Comparison of ENCODE assay signal across 9 cellular contexts in genomic region chr17:81388612-81389367, GRCh38. TPM values are rescaled to one million over a fixed set of nuclear protein-coding genes. Genes with fewer than 3 reads are reported as not detected.
DNase-seq lines count a peak whose midpoint lies in the region; ATAC-seq, FAIRE-seq and TF ChIP-seq lines count a peak whose summit lies in the region.
"Had no signal": no experiment of that assay in that cellular context is flagged by ENCODE, and none has a peak within 500 bp of the region (broad histone marks: within the 10 kb centered on the region; RNA-seq: fewer than 3 reads in every experiment).

No MANE protein-coding gene starts in this region.

- ATAC-seq in HepG2: peak; percentile 19

- H3K79me2 ChIP-seq in HepG2 (ENCODE audit: insufficient read depth, low read length): peaks cover 3% of the 10 kb centered on the region

- 4% methylated on average over 9 of the region's 19 CpGs for whole genome bisulfite sequencing in HepG2 (ENCODE audit: low lambda C conversion rate)

- in situ Hi-C loops in HepG2 (cut with HindIII; ENCODE audit: extremely low pct_ligation_motif_present, low pct_unique_long_range_greater_than_20kb): no loop called here

- TF ChIP-seq POLR2A in HepG2 (IDR thresholded peaks at IDR 0.05; ENCODE audit: insufficient read depth in 1 of 2, low read depth in 2 of 2, low read length in 2 of 2): no peak

- peak overlapping the region in 2 of 3 experiments; percentile 18 to 76; a peak in 3 of 6 replicates for H3K4me3 ChIP-seq in HepG2 (replicated peaks in 1 of 3; ENCODE audit: insufficient read depth in 1 of 3, low read depth in 2 of 3, low read length in 3 of 3)
- H3K4me3 ChIP-seq in subcutaneous abdominal adipose tissue (ENCODE audit: low read depth in 1 of 5, low read length in 5 of 5): peak overlapping the region in 1 of 5 donors; percentile 86

- peaks cover 79% of the 10 kb centered on the region for H3K4me1 ChIP-seq in HepG2 (ENCODE audit: insufficient read depth, low read length)
- peaks cover 7 to 64% (median 54%) of the 10 kb centered on the region in 5 donors for H3K4me1 ChIP-seq in subcutaneous abdominal adipose tissue (ENCODE audit: control insufficient read depth in 5 of 5, insufficient read depth in 5 of 5, low read length in 5 of 5)

- H3K27ac ChIP-seq in HepG2 (ENCODE audit: extremely low read length, insufficient read depth, low read length): no peak overlapping the region
- peak overlapping the region; percentile 86 for H3K27ac ChIP-seq in subcutaneous abdominal adipose tissue (ENCODE audit: low read depth, low read length)

- DNase-seq in NCI-H1417 (lab: John Stamatoyannopoulos, UW) (peak in 2 of 3 experiments; percentile 45 to 46), NCI-H1417 treated with DMSO at 0.1 percent for 48 hours (lab: John Stamatoyannopoulos, UW) (no peak), anterior cingulate cortex (lab: John Stamatoyannopoulos, UW) (peak in 48 of 58 donors; percentile 21 to 76 (median 56)), HepG2 (ENCODE audit: low spot score) (peak; percentile 53), NCI-H2081 treated with DMSO at 0.1 percent for 48 hours (lab: John Stamatoyannopoulos, UW) (no peak), HuH-7.5 (ENCODE audit: low spot score) (no peak)
- DNase-seq in stimulated activated CD4-positive, alpha-beta T cell treated with anti-CD3 and anti-CD28 coated beads, Interleukin-2, amount 100 ng/mL, for 48 hours: no peak
- DNase-seq: NCI-H524 treated with DMSO at 0.1 percent for 48 hours had no signal

- BruUV-seq in HepG2 (replicated peaks; lab: Mats Ljungman, UMichigan): no TSS peak

- H3K27me3 ChIP-seq in HepG2 (ENCODE audit: control insufficient read depth in 1 of 2, insufficient read depth in 2 of 2, low read length in 2 of 2): peaks cover 12 to 82% of the 10 kb centered on the region in 2 experiments
- no peaks in the 10 kb centered on the region for H3K27me3 ChIP-seq in subcutaneous abdominal adipose tissue (ENCODE audit: control insufficient read depth in 5 of 5, insufficient read depth in 4 of 5, low read length in 5 of 5)

- no peak for TF ChIP-seq RAD21 in HepG2 (CRISPR knock-in tag; IDR thresholded peaks at IDR 0.05)

- no peak overlapping the region for H3K9ac ChIP-seq in HepG2 (ENCODE audit: insufficient read depth, low read depth, low read length)
- peak overlapping the region in 3 of 5 donors; percentile 63 to 82 (median 79) for H3K9ac ChIP-seq in subcutaneous abdominal adipose tissue (ENCODE audit: low read length in 5 of 5)

- H4K20me1 ChIP-seq in HepG2 (ENCODE audit: insufficient read depth, low read length): peaks cover 11% of the 10 kb centered on the region; the same call in 1 of the 2 replicates

- peak overlapping the region; percentile 92 for H3K4me2 ChIP-seq in HepG2 (ENCODE audit: low read depth, low read length)

- no peak; the same call in 1 of the 2 replicates for TF ChIP-seq CTCF in HepG2 (CRISPR knock-in tag; IDR thresholded peaks at IDR 0.05)

- FAIRE-seq in HepG2 (lab: Jason Lieb, UNC): no peak

- CTCF ChIA-PET in HepG2 (lab: Yijun Ruan, JAX; ENCODE audit: low intra/inter-chr PET ratio, low total read pairs): no interaction called here

- intact Hi-C loops in HepG2 (cut with micrococcal nuclease; ENCODE audit: unreplicated experiment): loop anchor here (5.0 kb wide), 2 partner anchors 81 to 911 kb away; partner anchors contain the start of gene NPTX1

- POLR2A ChIA-PET in HepG2 (lab: Yijun Ruan, JAX): interaction anchor here (1.1 kb wide), 1 partner anchor 8 kb away, joined by 3 read pairs; no protein-coding TSS in a partner anchor

- H3K9me3 ChIP-seq in HepG2 (ENCODE audit: low read length) (no peaks in the 10 kb centered on the region), subcutaneous abdominal adipose tissue (ENCODE audit: control insufficient read depth in 5 of 5, low read length in 5 of 5) (no peaks in the 10 kb centered on the region)

- H3K36me3 ChIP-seq in HepG2 (replicated peaks in 1 of 2; ENCODE audit: control insufficient read depth in 1 of 2, insufficient read depth in 2 of 2, low read length in 2 of 2) (no peaks in the 10 kb centered on the region), subcutaneous abdominal adipose tissue (ENCODE audit: control insufficient read depth in 5 of 5, insufficient read depth in 5 of 5, low read length in 5 of 5) (peaks cover 0 to 2% (median 0%) of the 10 kb centered on the region in 5 donors)

- no peak overlapping the region for H2AFZ ChIP-seq in HepG2 (ENCODE audit: low read length)

- TF ChIP-seq EP300 in HepG2 (IDR thresholded peaks at IDR 0.05; ENCODE audit: low read depth in 2 of 2, low read length in 2 of 2) (no peak), HepG2 (CRISPR knock-in tag; IDR thresholded peaks at IDR 0.05; ENCODE audit: borderline replicate concordance) (0 out of 2 replicates have a peak, but pooled peaks have one; percentile 47)

TF ChIP-seq in HepG2, 621 proteins besides CTCF, POLR2A, EP300 and RAD21 (continues in another document):
- TF ChIP-seq PCBP1 (IDR thresholded peaks at IDR 0.05; ENCODE audit: borderline replicate concordance, low read depth, low read length) (peak; percentile 50; the same call in 1 of the 2 replicates), ZNF326 (CRISPR knock-in tag; IDR thresholded peaks at IDR 0.05; ENCODE audit: borderline replicate concordance) (peak; percentile 44; the same call in 1 of the 2 replicates), GFI1 (CRISPR knock-in tag; IDR thresholded peaks at IDR 0.05; ENCODE audit: borderline replicate concordance) (0 out of 2 replicates have a peak, but pooled peaks have one; percentile 23), SP140L (CRISPR knock-in tag; IDR thresholded peaks at IDR 0.05; ENCODE audit: borderline replicate concordance) (no peak), FOXJ3 (CRISPR knock-in tag; IDR thresholded peaks at IDR 0.05; ENCODE audit: borderline replicate concordance) (no peak), SP4 (CRISPR knock-in tag; IDR thresholded peaks at IDR 0.05) (no peak), NKX3-1 (CRISPR knock-in tag; IDR thresholded peaks at IDR 0.05) (no peak), LCORL (IDR thresholded peaks at IDR 0.05) (no peak), LCORL (CRISPR knock-in tag; IDR thresholded peaks at IDR 0.05) (0 out of 2 replicates have a peak, but pooled peaks have one; percentile 49), XRCC5 (optimal IDR thresholded peaks at IDR 0.05; ENCODE audit: low read length) (peak; percentile 24), PHF20 (CRISPR knock-in tag; IDR thresholded peaks at IDR 0.05) (no peak), ZFP91 (CRISPR knock-in tag; IDR thresholded peaks at IDR 0.05; ENCODE audit: borderline replicate concordance) (peak; percentile 41; the same call in 1 of the 2 replicates), JUN (CRISPR knock-in tag; IDR thresholded peaks at IDR 0.05) (no peak), FOSL2 (CRISPR knock-in tag; IDR thresholded peaks at IDR 0.05) (peak; percentile 24; the same call in 1 of the 2 replicates), FOXA1 (IDR thresholded peaks at IDR 0.05) (no peak), FOXA1 (CRISPR knock-in tag; IDR thresholded peaks at IDR 0.05) (peak; percentile 48), RBFOX2 (IDR thresholded peaks at IDR 0.05; ENCODE audit: low read depth, low read length) (0 out of 2 replicates have a peak, but pooled peaks have one; percentile 39)

RNA-seq across cellular contexts. Expression of gene BAHCC1, which starts 6.5 kb away (rescaled TPM):
- total RNA-seq in HepG2 (2016; rRNA removed; fragmentation: Illumina TruSeq; extraction: Trizol): 0.94 and 1.7 TPM in 2 replicates
- total RNA-seq in HepG2 (2016; cell fraction: cytosol; rRNA removed; fragmentation: Illumina TruSeq; extraction: Trizol; ENCODE audit: low read depth): 1.4 and 1.8 TPM in 2 replicates
- 1.2 and 1.8 TPM in 2 replicates for total RNA-seq in HepG2 (2016; cell fraction: insoluble cytoplasmic fraction; rRNA removed; fragmentation: Illumina TruSeq; extraction: Trizol)
- 1.2 and 1.9 TPM in 2 replicates for total RNA-seq in HepG2 (2016; cell fraction: membrane; rRNA removed; fragmentation: Illumina TruSeq; extraction: Trizol)
- total RNA-seq in HepG2 (2016; cell fraction: nucleus; rRNA removed; fragmentation: Illumina TruSeq; extraction: Trizol): 2.8 and 3.9 TPM in 2 replicates
- 1.4 TPM in 2 replicates for polyA plus RNA-seq in HepG2 (2011; rRNA removed)
- polyA plus RNA-seq in HepG2 (2011; cell fraction: cytosol; rRNA removed): 0.42 and 0.64 TPM in 2 replicates
- 15.9 and 22.2 TPM in 2 replicates for polyA plus RNA-seq in HepG2 (2011; cell fraction: nucleus; rRNA removed)
- polyA plus RNA-seq in HepG2 (2012): 1.8 and 2.5 TPM in 2 replicates
- 1.1 and 1.4 TPM in 2 replicates for polyA plus RNA-seq in HepG2 (2016; cell fraction: cytosol; fragmentation: Illumina TruSeq; extraction: Trizol; ENCODE audit: low read depth)
- 1.3 and 1.9 TPM in 2 replicates for polyA plus RNA-seq in HepG2 (2016; cell fraction: insoluble cytoplasmic fraction; fragmentation: Illumina TruSeq; extraction: Trizol; ENCODE audit: low read depth)
- 1.9 and 2.3 TPM in 2 replicates for polyA plus RNA-seq in HepG2 (2016; cell fraction: membrane; fragmentation: Illumina TruSeq; extraction: Trizol; ENCODE audit: low read depth)
- 9.5 and 11.0 TPM in 2 replicates for polyA plus RNA-seq in HepG2 (2016; cell fraction: nucleus; fragmentation: Illumina TruSeq; extraction: Trizol; ENCODE audit: insufficient read depth, low read depth)
- 1.7 and 5.4 TPM in 2 replicates for polyA minus RNA-seq in HepG2 (2011; rRNA and poly(A)+ RNA removed; ENCODE audit: low replicate concordance)
- polyA minus RNA-seq in HepG2 (2011; cell fraction: cytosol; rRNA and poly(A)+ RNA removed): 1.1 and 1.9 TPM in 2 replicates
- polyA minus RNA-seq in HepG2 (2011; cell fraction: nucleus; rRNA and poly(A)+ RNA removed): 5.5 and 5.9 TPM in 2 replicates

Comparison
In these comparisons a context has a peak if more than half of its experiments do, and no peak if none do; other contexts are left out.
1. DNase-seq: peak in NCI-H1417 (2 of 3), anterior cingulate cortex (48 of 58) and HepG2 (single experiment); none in NCI-H1417 treated with DMSO at 0.1 percent for 48 hours (single experiment), NCI-H2081 treated with DMSO at 0.1 percent for 48 hours (single experiment), stimulated activated CD4-positive, alpha-beta T cell treated with anti-CD3 and anti-CD28 coated beads, Interleukin-2, amount 100 ng/mL, for 48 hours (0 of 2) and HuH-7.5 (single experiment).